In the genomic region with DNA sequence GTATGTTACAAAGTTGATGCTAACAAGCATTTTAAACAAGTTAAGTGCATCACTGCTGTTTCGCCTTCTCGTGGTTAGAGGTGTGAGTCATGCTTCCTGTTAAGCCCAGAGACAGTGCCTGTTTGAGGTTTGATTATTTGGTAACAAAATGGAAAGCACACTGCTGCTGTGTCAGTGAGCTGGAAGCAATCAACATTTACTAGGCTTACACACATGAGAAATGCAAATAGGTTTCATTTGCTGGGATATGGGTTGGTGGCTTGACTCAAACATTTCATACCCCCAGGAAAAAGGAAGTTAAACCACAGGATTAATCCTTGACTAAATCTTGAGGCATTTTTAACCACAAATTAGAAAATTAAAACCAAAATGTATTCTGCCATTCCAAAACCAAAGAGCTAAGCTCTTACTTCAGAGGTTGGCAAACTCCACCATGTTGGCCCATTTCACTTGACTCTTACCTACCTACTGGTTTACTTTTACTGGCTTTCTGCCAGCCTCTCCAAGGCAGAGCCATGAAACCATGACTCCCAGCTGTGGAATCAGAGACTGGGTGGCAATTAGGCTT, we compare ENCODE assay signal across 8 cellular contexts.
DNase-seq lines count a peak whose midpoint lies in the region; ATAC-seq and TF ChIP-seq lines count a peak whose summit lies in the region.

No MANE protein-coding gene starts in this region.

- H3K4me2 ChIP-seq in H9 (ENCODE audit: insufficient read depth, insufficient read length, low read length) (no peak overlapping the region), MM.1S (ENCODE audit: low read depth, low read length) (peak overlapping the region; percentile 10; the same call in 1 of the 2 replicates)

- H3K4me1 Mint-ChIP-seq in H9 (peaks cover 19 to 21% of the 10 kb centered on the region in 2 experiments), osteocyte (ENCODE audit: unreplicated experiment) (peaks cover 37% of the 10 kb centered on the region)

- H2BK15ac ChIP-seq in H9 (ENCODE audit: low read depth, low read length) = no peak overlapping the region

- H2BK5ac ChIP-seq in H9 (ENCODE audit: insufficient read length, low read length) = no peak overlapping the region

- H3T11ph ChIP-seq in H9 (ENCODE audit: low read length) = no peak overlapping the region

- H3K23me2 ChIP-seq in H9 (ENCODE audit: insufficient read length, low read depth, low read length, poor library complexity, severe bottlenecking) = no peaks in the 10 kb centered on the region

- TF ChIP-seq CTCF in H9 (conservative IDR thresholded peaks at IDR 0.05) = no peak
- TF ChIP-seq CTCF in MM.1S (IDR thresholded peaks at IDR 0.05; ENCODE audit: low read length) = no peak
- no peak for TF ChIP-seq CTCF in osteocyte (IDR thresholded peaks at IDR 0.05)

- no peak overlapping the region for H3K4ac ChIP-seq in H9 (ENCODE audit: low read depth, low read length)

- H3K9me3 Mint-ChIP-seq in H9 (no peaks in the 10 kb centered on the region), osteocyte (ENCODE audit: unreplicated experiment) (no peaks in the 10 kb centered on the region)

- H4K8ac ChIP-seq in H9 (replicated peaks; ENCODE audit: insufficient read length, low read depth, low read length) = no peak overlapping the region

- H3K9me2 ChIP-seq in MM.1S (replicated peaks; ENCODE audit: insufficient read depth, low read length) = no peaks in the 10 kb centered on the region

- H3K9me3 ChIP-seq in H9 (ENCODE audit: control insufficient read depth, low read depth, low read length) (no peaks in the 10 kb centered on the region), MM.1S (replicated peaks; ENCODE audit: insufficient read depth, low read length) (no peaks in the 10 kb centered on the region), aorta (ENCODE audit: control insufficient read depth, low read length) (no peaks in the 10 kb centered on the region)

- H3K23ac ChIP-seq in H9 (ENCODE audit: insufficient read length, low read depth, low read length) = no peak overlapping the region

- H3K27ac Mint-ChIP-seq in H9 = peak overlapping the region in 2 of 3 experiments; percentile 8 to 38; a peak in 2 of 7 replicates
- H3K27ac Mint-ChIP-seq in osteocyte (ENCODE audit: unreplicated experiment) = peak overlapping the region; percentile 82

- H3K4me3 ChIP-seq in MM.1S (ENCODE audit: low read length) (no peak overlapping the region), aorta (ENCODE audit: low read length in 2 of 2) (no peak overlapping the region)

- H2BK120ac ChIP-seq in H9 (ENCODE audit: low read depth, low read length, poor library complexity, severe bottlenecking) = no peak overlapping the region

- H3K36me3 Mint-ChIP-seq in H9 (ENCODE audit: insufficient read depth in 1 of 3, low read depth in 3 of 3) (no peaks in the 10 kb centered on the region), osteocyte (ENCODE audit: unreplicated experiment) (no peaks in the 10 kb centered on the region)

- H3K4me1 ChIP-seq in H9 (ENCODE audit: insufficient read depth, low read length) (peaks cover 8% of the 10 kb centered on the region), MM.1S (ENCODE audit: low read length) (peaks cover 13% of the 10 kb centered on the region; the same call in 1 of the 2 replicates), aorta (ENCODE audit: control insufficient read depth in 1 of 2, insufficient read depth in 2 of 2, low read length in 2 of 2) (no peaks in the 10 kb centered on the region)

- H2AK5ac ChIP-seq in H9 (ENCODE audit: insufficient read length, low read length) = no peak overlapping the region

- H3K27ac ChIP-seq in H9 (ENCODE audit: insufficient read length, low read depth, low read length) (no peak overlapping the region), MM.1S (ENCODE audit: low read length) (peak overlapping the region; percentile 51; the same call in 1 of the 2 replicates), aorta (ENCODE audit: low read depth in 1 of 2, low read length in 2 of 2) (no peak overlapping the region)

- H3K18ac ChIP-seq in H9 (ENCODE audit: insufficient read length, low read depth, low read length) = no peak overlapping the region

- no peak overlapping the region for H4K5ac ChIP-seq in H9 (ENCODE audit: insufficient read length, low read depth, low read length)

- no peaks in the 10 kb centered on the region for H3K79me1 ChIP-seq in H9 (ENCODE audit: insufficient read depth, low read depth, low read length, poor library complexity, severe bottlenecking)

- H2AFZ ChIP-seq in H9 (ENCODE audit: low read length) (no peak overlapping the region), MM.1S (ENCODE audit: low read length) (no peak overlapping the region)

- DNase-seq in GM04503 (ENCODE audit: low read depth) = peak; percentile 98
- no peak for DNase-seq in H9
- peak; percentile 82 for DNase-seq in MM.1S
- DNase-seq in T-helper 22 cell (ENCODE audit: low read depth) = peak; percentile 55
- peak; percentile 71 for DNase-seq in central memory CD4-positive, alpha-beta T cell
- no peak for DNase-seq in osteocyte (ENCODE audit: extremely low spot score, unreplicated experiment)
- no peak for DNase-seq in ecto neural progenitor cell (ENCODE audit: low spot score)
- DNase-seq in aorta = no peak

- intact Hi-C loops in aorta (cut with DNase I) = no loop called here

- H3K27me3 Mint-ChIP-seq in H9 (ENCODE audit: low read depth) = no peaks in the 10 kb centered on the region
- no peaks in the 10 kb centered on the region for H3K27me3 Mint-ChIP-seq in osteocyte (ENCODE audit: unreplicated experiment)

- H3K79me2 ChIP-seq in H9 (ENCODE audit: insufficient read depth, low read length) = no peaks in the 10 kb centered on the region
- H3K79me2 ChIP-seq in MM.1S (ENCODE audit: low read length) = no peaks in the 10 kb centered on the region

- no peak overlapping the region for H3K56ac ChIP-seq in H9 (ENCODE audit: insufficient read length, low read depth, low read length)

- no peak for ATAC-seq in aorta (ENCODE audit: low FRiP score)

- no peaks in the 10 kb centered on the region for H4K20me1 ChIP-seq in H9 (ENCODE audit: control insufficient read depth, insufficient read depth, insufficient read length)
- no peaks in the 10 kb centered on the region for H4K20me1 ChIP-seq in MM.1S (ENCODE audit: insufficient read depth, low read length)

- H4K91ac ChIP-seq in H9 (ENCODE audit: insufficient read length, low read depth, low read length) = no peak overlapping the region

- H3K4me3 Mint-ChIP-seq in H9 = no peak overlapping the region
- H3K4me3 Mint-ChIP-seq in osteocyte (ENCODE audit: unreplicated experiment) = no peak overlapping the region

- no peak overlapping the region for H2BK20ac ChIP-seq in H9 (ENCODE audit: low read depth, low read length, poor library complexity, severe bottlenecking)

- WGBS in H9 (ENCODE audit: extremely low coverage, insufficient read length, low lambda C conversion rate) = no CpG with 5 or more reads among the region's 2 CpGs
- WGBS in aorta, 2 donors = 36 to 46% methylated on average over 2 of the region's 2 CpGs

- H2BK12ac ChIP-seq in H9 (ENCODE audit: insufficient read length, low read depth, low read length) = no peak overlapping the region

- no peaks in the 10 kb centered on the region for H3K36me3 ChIP-seq in MM.1S (replicated peaks; ENCODE audit: insufficient read depth, low read length)
- no peaks in the 10 kb centered on the region for H3K36me3 ChIP-seq in aorta (ENCODE audit: control insufficient read depth in 1 of 2, insufficient read depth in 2 of 2, low read length in 1 of 2)

- peaks cover 4% of the 10 kb centered on the region; the same call in 1 of the 2 replicates for H3F3A ChIP-seq in MM.1S (ENCODE audit: insufficient read depth, low read length)

- H3K27me3 ChIP-seq in H9 (ENCODE audit: insufficient read depth, low read length) (no peaks in the 10 kb centered on the region), MM.1S (replicated peaks; ENCODE audit: insufficient read depth, low read length) (no peaks in the 10 kb centered on the region), aorta (ENCODE audit: control insufficient read depth in 1 of 2, insufficient read depth in 2 of 2, low read length in 1 of 2) (no peaks in the 10 kb centered on the region)

- H3K9ac ChIP-seq in H9 (ENCODE audit: extremely low read depth, insufficient read length, low read length) (no peak overlapping the region), MM.1S (ENCODE audit: low read length) (no peak overlapping the region)

- no peak overlapping the region for H3K14ac ChIP-seq in H9 (ENCODE audit: insufficient read depth, low read length)

Comparison
In these comparisons a context has a peak if more than half of its experiments do, and no peak if none do; other contexts are left out.
1. DNase-seq: peak in GM04503 (single experiment), MM.1S (single experiment), T-helper 22 cell (single experiment) and central memory CD4-positive, alpha-beta T cell (single experiment); none in H9 (single experiment), osteocyte (single experiment), ecto neural progenitor cell (single experiment) and aorta (0 of 2).